ENCODE assay signal across 29 cellular contexts in genomic region chr22:21613553-21614233, GRCh38. TPM values are rescaled to one million over a fixed set of nuclear protein-coding genes. Genes with fewer than 3 reads are reported as not detected.
A peak's percentile ranks its signal among the peaks of the same experiment; 100 is the strongest.
DNase-seq lines count a peak whose midpoint lies in the region; ATAC-seq, FAIRE-seq and TF ChIP-seq lines count a peak whose summit lies in the region.
"Had no signal": no experiment of that assay in that cellular context is flagged by ENCODE, and none has a peak within 500 bp of the region (broad histone marks: within the 10 kb centered on the region; RNA-seq: fewer than 3 reads in every experiment).

No MANE protein-coding gene starts in this region.

- H4K20me1 ChIP-seq in BLaER1 (peaks cover 100% of the 10 kb centered on the region), H1 (replicated peaks in 1 of 2; ENCODE audit: control insufficient read depth in 1 of 2, insufficient read depth in 2 of 2, low read length in 2 of 2) (peaks cover 11 to 20% of the 10 kb centered on the region in 2 experiments)

- H2BK15ac ChIP-seq in H1 (ENCODE audit: low read length), result no peak overlapping the region

- no peak overlapping the region for H3K14ac ChIP-seq in H1 (ENCODE audit: insufficient read length)

- no peak overlapping the region for H4K91ac ChIP-seq in H1 (replicated peaks; ENCODE audit: insufficient read length, low read length)

- no peaks in the 10 kb centered on the region for H3K23me2 ChIP-seq in H1 (ENCODE audit: low read depth, low read length)

- peak overlapping the region in 2 of 3 donors; percentile 68 to 75 for H3K27ac Mint-ChIP-seq in IgD-negative memory B cell
- H3K27ac Mint-ChIP-seq: activated CD8-positive, alpha-beta T cell treated with anti-CD3 and anti-CD28 coated beads, Interleukin-2, amount 10 ng/mL, durations not matched to agents 7 days and 5 days; dendritic cell treated with granulocyte-macrophage colony-stimulating factor and Interleukin-4, amounts not matched to agents 40 ng/mL and 50 ng/mL, for 4 days; stimulated activated memory B cell treated with anti-CD40 and anti-IgM and Interleukin-4, amounts not matched to agents 10 μg/mL and 1 μg/mL and 100 μg/mL, for 72 hours had no signal

- no peak overlapping the region for H3K56ac ChIP-seq in H1 (replicated peaks; ENCODE audit: insufficient read length, low read depth, low read length)

- no peaks in the 10 kb centered on the region for H3K9me3 Mint-ChIP-seq in IgD-negative memory B cell
- H3K9me3 Mint-ChIP-seq: CD8-positive, alpha-beta memory T cell; central memory CD8-positive, alpha-beta T cell; dendritic cell treated with granulocyte-macrophage colony-stimulating factor and Interleukin-4, amounts not matched to agents 40 ng/mL and 50 ng/mL, for 4 days; naive B cell; stimulated activated memory B cell treated with anti-CD40 and anti-IgM and Interleukin-4, amounts not matched to agents 10 μg/mL and 1 μg/mL and 100 μg/mL, for 72 hours had no signal

- H3K4ac ChIP-seq in H1 (replicated peaks; ENCODE audit: insufficient read length, low read depth, low read length), result no peak overlapping the region

- H3K23ac ChIP-seq in H1 (ENCODE audit: insufficient read length), result no peak overlapping the region

- WGBS in H1 (ENCODE audit: extremely low coverage in 1 of 2, insufficient coverage in 1 of 2, insufficient read length in 1 of 2, insufficient replicate concordance in 2 of 2, low coverage in 1 of 2, low lambda C conversion rate in 2 of 2, missing lambda C conversion rate in 1 of 2), 2 experiments, result 82% methylated on average over 4 of the region's 4 CpGs; no CpG with 5 or more reads in 1 of the 2 experiments

- no peak overlapping the region for H2BK120ac ChIP-seq in H1 (replicated peaks; ENCODE audit: low read depth, low read length)

- peaks cover 0 to 38% of the 10 kb centered on the region in 2 experiments; a peak in 2 of 4 replicates for H3K79me2 ChIP-seq in H1 (ENCODE audit: control insufficient read depth in 1 of 2, insufficient read depth in 2 of 2, low read length in 2 of 2)

- FAIRE-seq in H1 (lab: Jason Lieb, UNC), result no peak
- FAIRE-seq: H54, islet of Langerhans had no signal

- intact Hi-C loops in A673 (cut with micrococcal nuclease; ENCODE audit: unreplicated experiment), result no loop called here
- intact Hi-C loops in mucosa of descending colon (cut with DNase I, micrococcal nuclease), result no loop called here

- H4K5ac ChIP-seq in H1 (ENCODE audit: insufficient read length, low read depth, low read length), result no peak overlapping the region

- H3K27ac ChIP-seq in A673 (ENCODE audit: low read depth, low read length, poor library complexity, severe bottlenecking) (peak overlapping the region; percentile 25), BLaER1 (no peak overlapping the region), H1 (ENCODE audit: low read depth, low read length) (no peak overlapping the region)
- H3K27ac ChIP-seq: left ventricle myocardium inferior, SJSA1 had no signal

- no peaks in the 10 kb centered on the region for H3K27me3 ChIP-seq in A673 (replicated peaks; ENCODE audit: insufficient read depth, low read depth, low read length, poor library complexity)
- H3K27me3 ChIP-seq in BLaER1, result no peaks in the 10 kb centered on the region
- H3K27me3 ChIP-seq in H1 (replicated peaks in 1 of 4; ENCODE audit: control insufficient read depth in 3 of 4, extremely low read depth in 1 of 4, insufficient read depth in 3 of 4, low read length in 3 of 4), result no peaks in the 10 kb centered on the region
- H3K27me3 ChIP-seq: SJSA1 had no signal

- POLR2A ChIA-PET in A673 (lab: Charles Lee; ENCODE audit: low non-redundant PET) (no interaction called here), H1 (lab: Charles Lee; ENCODE audit: partially characterized antibody) (interaction anchor here (1.0 kb wide), 1 partner anchor 29 kb away, joined by 4 read pairs; the partner anchor contains the start of gene SDF2L1)

- peaks cover 3% of the 10 kb centered on the region for H3K36me3 Mint-ChIP-seq in IgD-negative memory B cell

- no peak overlapping the region for H3K4me3 Mint-ChIP-seq in IgD-negative memory B cell
- H3K4me3 Mint-ChIP-seq: activated CD8-positive, alpha-beta T cell treated with anti-CD3 and anti-CD28 coated beads, Interleukin-2, amount 10 ng/mL, durations not matched to agents 7 days and 5 days; CD8-positive, alpha-beta memory T cell; central memory CD8-positive, alpha-beta T cell; dendritic cell treated with granulocyte-macrophage colony-stimulating factor and Interleukin-4, amounts not matched to agents 40 ng/mL and 50 ng/mL, for 4 days; naive B cell; stimulated activated memory B cell treated with anti-CD40 and anti-IgM and Interleukin-4, amounts not matched to agents 10 μg/mL and 1 μg/mL and 100 μg/mL, for 72 hours had no signal

- H3K4me3 ChIP-seq in A673 (ENCODE audit: low read depth, low read length, poor library complexity, severe bottlenecking) (no peak overlapping the region), BLaER1 (no peak overlapping the region), H1 (ENCODE audit: extremely low read depth in 1 of 4, insufficient read depth in 2 of 4, low read depth in 3 of 4, low read length in 4 of 4) (no peak overlapping the region), mucosa of descending colon (no peak overlapping the region)
- H3K4me3 ChIP-seq: left ventricle myocardium inferior, SJSA1 had no signal

- CTCF ChIA-PET in A673 (lab: Charles Lee), result no interaction called here
- CTCF ChIA-PET in H1 (lab: Charles Lee; ENCODE audit: partially characterized antibody), result interaction anchor here (0.5 to 5.5 kb wide), 9 partner anchors 9 to 55 kb away, joined by 3 to 33 read pairs (median 4); partner anchors contain the start of gene SDF2L1

- H3K4me2 ChIP-seq in BLaER1, result peak overlapping the region; percentile 18; the same call in 1 of the 2 replicates
- H3K4me2 ChIP-seq in H1 (ENCODE audit: insufficient read depth in 1 of 2, low read depth in 2 of 2, low read length in 2 of 2), result no peak overlapping the region

- ATAC-seq in activated CD4-positive, CD25-positive, alpha-beta regulatory T cell treated with anti-CD3 and anti-CD28 coated beads, Interleukin-2, amount 50 U/mL, for 24 hours, result no peak
- ATAC-seq in mucosa of descending colon (no peak), GM19035 (IDR thresholded peaks at IDR 0.05; ENCODE audit: unreplicated experiment) (no peak)
- ATAC-seq: activated CD8-positive, alpha-beta T cell treated with anti-CD3 and anti-CD28 coated beads, Interleukin-2, amount 10 ng/mL, durations not matched to agents 7 days and 5 days; stimulated activated memory B cell treated with anti-CD40 and anti-IgM and Interleukin-4, amounts not matched to agents 10 μg/mL and 1 μg/mL and 100 μg/mL, for 72 hours had no signal

- H2BK12ac ChIP-seq in H1 (ENCODE audit: low read depth, low read length), result no peak overlapping the region

- H3K9ac ChIP-seq in BLaER1 (no peak overlapping the region), H1 (replicated peaks in 1 of 4; ENCODE audit: extremely low read depth in 1 of 4, low read depth in 3 of 4, low read length in 3 of 4) (no peak overlapping the region)

- no peak overlapping the region for H3K18ac ChIP-seq in H1 (ENCODE audit: extremely low read depth, low read length)

- H2AK5ac ChIP-seq in H1 (ENCODE audit: low read depth, low read length), result no peak overlapping the region

- no TSS peak for BruUV-seq in A673 (replicated peaks; lab: Mats Ljungman, UMichigan)

- H3K27me3 Mint-ChIP-seq in IgD-negative memory B cell, result no peaks in the 10 kb centered on the region
- H3K27me3 Mint-ChIP-seq: CD8-positive, alpha-beta memory T cell; central memory CD8-positive, alpha-beta T cell; dendritic cell treated with granulocyte-macrophage colony-stimulating factor and Interleukin-4, amounts not matched to agents 40 ng/mL and 50 ng/mL, for 4 days; naive B cell; stimulated activated memory B cell treated with anti-CD40 and anti-IgM and Interleukin-4, amounts not matched to agents 10 μg/mL and 1 μg/mL and 100 μg/mL, for 72 hours had no signal

- H3K9me3 ChIP-seq in A673 (ENCODE audit: low read depth, low read length, poor library complexity, severe bottlenecking), result no peaks in the 10 kb centered on the region
- no peaks in the 10 kb centered on the region for H3K9me3 ChIP-seq in BLaER1
- no peaks in the 10 kb centered on the region for H3K9me3 ChIP-seq in H1 (ENCODE audit: insufficient read depth in 2 of 2, low read depth in 1 of 2, low read length in 1 of 2)
- H3K9me3 ChIP-seq in mucosa of descending colon, result no peaks in the 10 kb centered on the region
- H3K9me3 ChIP-seq: left ventricle myocardium inferior, SJSA1 had no signal

- H3K4me1 ChIP-seq in A673 (ENCODE audit: insufficient read depth, low read length, poor library complexity, severe bottlenecking) (no peaks in the 10 kb centered on the region), BLaER1 (peaks cover 51% of the 10 kb centered on the region), H1 (replicated peaks in 1 of 4; ENCODE audit: control insufficient read depth in 3 of 4, insufficient read depth in 4 of 4, low read length in 3 of 4) (no peaks in the 10 kb centered on the region), mucosa of descending colon (ENCODE audit: low read depth) (peaks cover 5% of the 10 kb centered on the region)

- peaks cover 24 to 31% (median 26%) of the 10 kb centered on the region in 3 donors for H3K4me1 Mint-ChIP-seq in IgD-negative memory B cell

- DNase-seq in A673 (ENCODE audit: low spot score) (no peak), H1 (ENCODE audit: low read depth in 1 of 2, low spot score in 2 of 2) (no peak), mucosa of descending colon (no peak), NCI-H2196 (lab: John Stamatoyannopoulos, UW; ENCODE audit: unreplicated experiment) (no peak)
- DNase-seq: activated CD4-positive, CD25-positive, alpha-beta regulatory T cell; activated CD8-positive, alpha-beta T cell treated with anti-CD3 and anti-CD28 coated beads, Interleukin-2, amount 10 ng/mL, durations not matched to agents 7 days and 5 days; activated effector memory CD4-positive, alpha-beta T cell treated with Interleukin-2 at 50 U/mL for 16 hours; CD8-positive, alpha-beta memory T cell; DMS 273 treated with DMSO at 0.1 percent for 48 hours; head of caudate nucleus; left ventricle myocardium inferior; naive B cell; NCI-H1092; NCI-H1694; NCI-H510A; occipital lobe; RPMI8226; T1000 had no signal

- no peak for TF ChIP-seq RAD21 in H1 (IDR thresholded peaks at IDR 0.05 in 1 of 2, conservative IDR thresholded peaks at IDR 0.05 in 1 of 2; ENCODE audit: low read depth in 2 of 2, low read length in 2 of 2)

- no peak overlapping the region for H2BK20ac ChIP-seq in H1 (ENCODE audit: low read length)

- no peak for TF ChIP-seq EP300 in H1 (IDR thresholded peaks at IDR 0.05; ENCODE audit: borderline replicate concordance in 1 of 2, low read depth in 2 of 2, low read length in 2 of 2)

- TF ChIP-seq POLR2A in H1 (IDR thresholded peaks at IDR 0.05; ENCODE audit: control extremely low read depth in 1 of 2, low read depth in 2 of 2, low read length in 2 of 2), result no peak

- no peak overlapping the region for H2AFZ ChIP-seq in H1 (ENCODE audit: low read length)

- peak overlapping the region; percentile 18; the same call in 1 of the 2 replicates for H2BK5ac ChIP-seq in H1 (ENCODE audit: low read depth, low read length)

- no peak for TF ChIP-seq CTCF in A673 (conservative IDR thresholded peaks at IDR 0.05; ENCODE audit: low read depth, low read length)
- no peak for TF ChIP-seq CTCF in H1 (IDR thresholded peaks at IDR 0.05; ENCODE audit: control extremely low read depth in 1 of 3, insufficient read depth in 1 of 3, low read depth in 1 of 3, low read length in 3 of 3)
- no peak for TF ChIP-seq CTCF in mucosa of descending colon (IDR thresholded peaks at IDR 0.05)

- peaks cover 7% of the 10 kb centered on the region for H3K79me1 ChIP-seq in H1 (ENCODE audit: low read depth, low read length)

- H3K36me3 ChIP-seq in A673 (ENCODE audit: insufficient read depth, low read length, poor library complexity, severe bottlenecking) (peaks cover 41% of the 10 kb centered on the region), BLaER1 (peaks cover 79% of the 10 kb centered on the region), H1 (ENCODE audit: control insufficient read depth in 2 of 4, insufficient read depth in 4 of 4, low read length in 3 of 4) (peaks cover 6 to 27% (median 11%) of the 10 kb centered on the region in 4 experiments; a peak in 7 of 8 replicates), mucosa of descending colon (ENCODE audit: low read depth) (no peaks in the 10 kb centered on the region)

- no peak overlapping the region for H4K8ac ChIP-seq in H1 (ENCODE audit: extremely low read depth, insufficient read depth, low read length)

RNA-seq across cellular contexts. Expression of gene YDJC, which starts 16.1 kb away (rescaled TPM):
- total RNA-seq in A673 (2021) (33.8 and 37.0 TPM in 2 replicates), mucosa of descending colon (10 to 100 TPM; 12.5 to 26.5 (median 21.7) TPM)
- polyA plus RNA-seq in IgD-negative memory B cell (94.2 TPM), H1 (2011; rRNA removed) (45.2 and 77.7 TPM in 2 replicates)
- total RNA-seq in H1 (2021; fragmentation: NEBNext Ultra II Directional; extraction: Animal tissue kit (Norgen Biotek cat#: 25700)), result 36.5 and 36.7 TPM in 2 replicates
- polyA plus RNA-seq in H1 (2011; cell fraction: cytosol; rRNA removed), result 52.3 TPM
- polyA plus RNA-seq in H1 (2011; cell fraction: nucleus; rRNA removed), result 67.6 TPM
- 15.0 to 30.0 TPM (median 26.4 TPM) in 4 replicates for polyA plus RNA-seq in H1 (2012, experiment 1 of 2)
- 25.5 TPM for polyA plus RNA-seq in H1 (2012, experiment 2 of 2)
- 27.5 TPM for polyA plus RNA-seq in H1 (2013, experiment 1 of 2)
- 26.7 TPM for polyA plus RNA-seq in H1 (2013, experiment 2 of 2)
- 4.1 and 7.6 TPM in 2 replicates for polyA minus RNA-seq in H1 (2011; rRNA and poly(A)+ RNA removed)
- 21.9 TPM for polyA minus RNA-seq in H1 (2011; cell fraction: cytosol; rRNA and poly(A)+ RNA removed)
- polyA minus RNA-seq in H1 (2011; cell fraction: nucleus; rRNA and poly(A)+ RNA removed), result 36.6 TPM

RNA-seq across cellular contexts. Expression of gene CCDC116, which starts 18.9 kb away (rescaled TPM):
- total RNA-seq in A673 (2021) (1.3 and 2.3 TPM in 2 replicates), mucosa of descending colon (under 1 TPM; 0.22 to 0.89 (median 0.26) TPM)
- polyA plus RNA-seq in IgD-negative memory B cell (0.11 TPM), H1 (2011; rRNA removed) (0.08 and 0.14 TPM in 2 replicates)
- total RNA-seq in H1 (2021; fragmentation: NEBNext Ultra II Directional; extraction: Animal tissue kit (Norgen Biotek cat#: 25700)), result not detected in 2 replicates
- polyA plus RNA-seq in H1 (2011; cell fraction: cytosol; rRNA removed), result 0.09 TPM
- polyA plus RNA-seq in H1 (2011; cell fraction: nucleus; rRNA removed), result 0.39 TPM
- 0.08 to 0.15 TPM (median 0.14 TPM) in 3 of 4 replicates, not detected in the other for polyA plus RNA-seq in H1 (2012, experiment 1 of 2)
- polyA plus RNA-seq in H1 (2012, experiment 2 of 2), result not detected
- polyA plus RNA-seq in H1 (2013, experiment 1 of 2), result 0.16 TPM
- polyA plus RNA-seq in H1 (2013, experiment 2 of 2), result 0.07 TPM
- polyA minus RNA-seq in H1 (2011; rRNA and poly(A)+ RNA removed), result not detected in 2 replicates
- polyA minus RNA-seq in H1 (2011; cell fraction: cytosol; rRNA and poly(A)+ RNA removed), result not detected
- polyA minus RNA-seq in H1 (2011; cell fraction: nucleus; rRNA and poly(A)+ RNA removed), result not detected
- total RNA-seq: temporal lobe had no signal
- polyA plus RNA-seq: CD8-positive, alpha-beta memory T cell had no signal

RNA-seq across cellular contexts. Expression of gene SDF2L1, which starts 28.4 kb away (rescaled TPM):
- total RNA-seq in A673 (2021) (50.1 and 55.3 TPM in 2 replicates), mucosa of descending colon (10 to 100 TPM; 25.8 to 48.8 (median 28.0) TPM)
- polyA plus RNA-seq in IgD-negative memory B cell (61.5 TPM), H1 (2011; rRNA removed) (59.6 and 75.4 TPM in 2 replicates)
- total RNA-seq in H1 (2021; fragmentation: NEBNext Ultra II Directional; extraction: Animal tissue kit (Norgen Biotek cat#: 25700)), result 51.1 and 54.5 TPM in 2 replicates
- polyA plus RNA-seq in H1 (2011; cell fraction: cytosol; rRNA removed), result 53.2 TPM
- 35.8 TPM for polyA plus RNA-seq in H1 (2011; cell fraction: nucleus; rRNA removed)
- 62.8 to 79.1 TPM (median 67.2 TPM) in 4 replicates for polyA plus RNA-seq in H1 (2012, experiment 1 of 2)
- 42.2 TPM for polyA plus RNA-seq in H1 (2012, experiment 2 of 2)
- polyA plus RNA-seq in H1 (2013, experiment 1 of 2), result 28.1 TPM
- polyA plus RNA-seq in H1 (2013, experiment 2 of 2), result 37.2 TPM
- 11.2 and 14.4 TPM in 2 replicates for polyA minus RNA-seq in H1 (2011; rRNA and poly(A)+ RNA removed)
- 20.5 TPM for polyA minus RNA-seq in H1 (2011; cell fraction: cytosol; rRNA and poly(A)+ RNA removed)
- 13.1 TPM for polyA minus RNA-seq in H1 (2011; cell fraction: nucleus; rRNA and poly(A)+ RNA removed)

RNA-seq across cellular contexts. Expression of gene UBE2L3, which starts 46.2 kb away (rescaled TPM):
- total RNA-seq in A673 (2021) (111 and 118 TPM in 2 replicates), mucosa of descending colon (10 to 100 TPM; 52.6 to 60.9 (median 60.7) TPM)
- polyA plus RNA-seq in IgD-negative memory B cell (106 TPM), H1 (2011; rRNA removed) (55.5 and 63.5 TPM in 2 replicates)
- total RNA-seq in H1 (2021; fragmentation: NEBNext Ultra II Directional; extraction: Animal tissue kit (Norgen Biotek cat#: 25700)), result 90.0 and 92.3 TPM in 2 replicates
- 60.3 TPM for polyA plus RNA-seq in H1 (2011; cell fraction: cytosol; rRNA removed)
- polyA plus RNA-seq in H1 (2011; cell fraction: nucleus; rRNA removed), result 35.0 TPM
- 77.4 to 89.4 TPM (median 79.1 TPM) in 4 replicates for polyA plus RNA-seq in H1 (2012, experiment 1 of 2)
- 67.3 TPM for polyA plus RNA-seq in H1 (2012, experiment 2 of 2)
- polyA plus RNA-seq in H1 (2013, experiment 1 of 2), result 120 TPM
- polyA plus RNA-seq in H1 (2013, experiment 2 of 2), result 119 TPM
- 43.6 and 46.5 TPM in 2 replicates for polyA minus RNA-seq in H1 (2011; rRNA and poly(A)+ RNA removed)
- 32.6 TPM for polyA minus RNA-seq in H1 (2011; cell fraction: cytosol; rRNA and poly(A)+ RNA removed)
- 18.8 TPM for polyA minus RNA-seq in H1 (2011; cell fraction: nucleus; rRNA and poly(A)+ RNA removed)

RNA-seq across cellular contexts. Expression of gene PPIL2, which starts 52.1 kb away (rescaled TPM):
- total RNA-seq in A673 (2021) (46.8 and 49.3 TPM in 2 replicates), mucosa of descending colon (10 to 100 TPM; 42.5 to 68.3 (median 61.6) TPM)
- polyA plus RNA-seq in IgD-negative memory B cell (30.4 TPM), H1 (2011; rRNA removed) (34.6 and 46.4 TPM in 2 replicates)
- 34.4 and 37.7 TPM in 2 replicates for total RNA-seq in H1 (2021; fragmentation: NEBNext Ultra II Directional; extraction: Animal tissue kit (Norgen Biotek cat#: 25700))
- polyA plus RNA-seq in H1 (2011; cell fraction: cytosol; rRNA removed), result 38.7 TPM
- polyA plus RNA-seq in H1 (2011; cell fraction: nucleus; rRNA removed), result 145 TPM
- 34.0 to 37.8 TPM (median 35.7 TPM) in 4 replicates for polyA plus RNA-seq in H1 (2012, experiment 1 of 2)
- 30.2 TPM for polyA plus RNA-seq in H1 (2012, experiment 2 of 2)
- polyA plus RNA-seq in H1 (2013, experiment 1 of 2), result 29.8 TPM
- 22.9 TPM for polyA plus RNA-seq in H1 (2013, experiment 2 of 2)
- polyA minus RNA-seq in H1 (2011; rRNA and poly(A)+ RNA removed), result 31.1 and 39.8 TPM in 2 replicates
- 18.9 TPM for polyA minus RNA-seq in H1 (2011; cell fraction: cytosol; rRNA and poly(A)+ RNA removed)
- polyA minus RNA-seq in H1 (2011; cell fraction: nucleus; rRNA and poly(A)+ RNA removed), result 43.9 TPM
